27 cellular contexts compared by ENCODE assay signal in genomic region chr2:44957656-44958327, GRCh38. TPM values are rescaled to one million over a fixed set of nuclear protein-coding genes. Genes with fewer than 3 reads are reported as not detected.
A peak's percentile ranks its signal among the peaks of the same experiment; 100 is the strongest.
DNase-seq lines count a peak whose midpoint lies in the region; ATAC-seq, FAIRE-seq and TF ChIP-seq lines count a peak whose summit lies in the region.
"Had no signal": no experiment of that assay in that cellular context is flagged by ENCODE, and none has a peak within 500 bp of the region (broad histone marks: within the 10 kb centered on the region; RNA-seq: fewer than 3 reads in every experiment).

No MANE protein-coding gene starts in this region.

- DNase-seq in A549 (ENCODE audit: low read depth in 1 of 2, low spot score in 1 of 2) (no peak), fibroblast of mammary gland (ENCODE audit: low read depth) (peak; percentile 67), osteoblast (ENCODE audit: insufficient read length, low spot score, missing footprints) (peak; percentile 74), NCI-H69 (lab: John Stamatoyannopoulos, UW) (no peak), NCI-H2107 treated with DMSO at 0.1 percent for 48 hours (lab: John Stamatoyannopoulos, UW; ENCODE audit: unreplicated experiment) (no peak), foreskin keratinocyte (no peak)
- DNase-seq: 8988T; CD4-positive, CD25-positive, alpha-beta regulatory T cell; DMS53; H7; KBM-7; MG63; NCI-H1694; NCI-H2029 treated with DMSO at 0.1 percent for 48 hours; NCI-H2227 treated with DMSO at 0.1 percent for 48 hours; NCI-H526 treated with DMSO at 0.1 percent for 48 hours; RPMI8226; SHP77 had no signal

- no peak for TF ChIP-seq POLR2A in A549 (IDR thresholded peaks at IDR 0.05; ENCODE audit: low read length)

- H3K79me2 ChIP-seq in osteoblast (ENCODE audit: insufficient read depth, low read length): no peaks in the 10 kb centered on the region

- WGBS in A549 (ENCODE audit: missing lambda C conversion rate): 90% methylated on average over 6 of the region's 6 CpGs

- H3K4me2 ChIP-seq in A549 (peak overlapping the region; percentile 51; the same call in 2 of the 3 replicates), osteoblast (ENCODE audit: insufficient read depth, low read length) (no peak overlapping the region)
- H3K4me2 ChIP-seq: BLaER1 had no signal

- H3K36me3 ChIP-seq in osteoblast (ENCODE audit: insufficient read depth, low read length): no peaks in the 10 kb centered on the region
- H3K36me3 ChIP-seq: BLaER1, MG63 had no signal

- POLR2A ChIA-PET in A549 (lab: Yijun Ruan, JAX): no interaction called here

- H2AFZ ChIP-seq in osteoblast (ENCODE audit: low read length): no peak overlapping the region

- H3K4me3 ChIP-seq in A549: no peak overlapping the region
- H3K4me3 ChIP-seq in fibroblast of mammary gland (ENCODE audit: control insufficient read depth, low read depth, low read length): no peak overlapping the region
- H3K4me3 ChIP-seq in osteoblast (ENCODE audit: insufficient read depth, low read length): no peak overlapping the region
- H3K4me3 ChIP-seq: BLaER1, MG63 had no signal

- TF ChIP-seq EP300 in A549 (IDR thresholded peaks at IDR 0.05): no peak

- ATAC-seq in A549 (no peak), HG02870 (IDR thresholded peaks at IDR 0.05; ENCODE audit: unreplicated experiment) (no peak), foreskin keratinocyte (no peak)

- H4K20me1 ChIP-seq in osteoblast (ENCODE audit: insufficient read depth, low read length): no peaks in the 10 kb centered on the region

- H3K27ac ChIP-seq in A549: peak overlapping the region; percentile 57 to 71; a peak in 4 of 6 replicates
- H3K27ac ChIP-seq in VCaP: peak overlapping the region; percentile 74
- no peak overlapping the region for H3K27ac ChIP-seq in osteoblast (ENCODE audit: low read depth, low read length)
- H3K27ac ChIP-seq in foreskin keratinocyte: no peak overlapping the region
- H3K27ac ChIP-seq: BLaER1 had no signal

- H3K4me1 ChIP-seq in A549: peaks cover 22% of the 10 kb centered on the region
- peaks cover 14% of the 10 kb centered on the region for H3K4me1 ChIP-seq in osteoblast (ENCODE audit: insufficient read depth, low read length)
- peaks cover 16% of the 10 kb centered on the region for H3K4me1 ChIP-seq in foreskin keratinocyte

- no peaks in the 10 kb centered on the region for H3K9me3 ChIP-seq in A549
- H3K9me3 ChIP-seq in osteoblast (ENCODE audit: low read depth, low read length): no peaks in the 10 kb centered on the region
- H3K9me3 ChIP-seq: BLaER1, MG63 had no signal

- TF ChIP-seq CTCF in A549 (IDR thresholded peaks at IDR 0.05): no peak
- TF ChIP-seq CTCF in VCaP (conservative IDR thresholded peaks at IDR 0.05): no peak
- TF ChIP-seq CTCF in fibroblast of mammary gland (conservative IDR thresholded peaks at IDR 0.05; ENCODE audit: control insufficient read depth, insufficient read depth, low read depth, low read length): no peak
- TF ChIP-seq CTCF in osteoblast (IDR thresholded peaks at IDR 0.05; ENCODE audit: extremely low read depth, low read depth, low read length): no peak
- no peak for TF ChIP-seq CTCF in foreskin keratinocyte (conservative IDR thresholded peaks at IDR 0.05)

- CTCF ChIA-PET in A549 (lab: Yijun Ruan, JAX): interaction anchor here (0.7 to 8.9 kb wide), 19 partner anchors 13 to 1080 kb away, joined by 3 to 184 read pairs (median 3); no protein-coding TSS in a partner anchor

- TF ChIP-seq RAD21 in A549 (conservative IDR thresholded peaks at IDR 0.05 in 1 of 2, IDR thresholded peaks at IDR 0.05 in 1 of 2): no peak

- peaks cover 36% of the 10 kb centered on the region for H3K27me3 ChIP-seq in osteoblast (ENCODE audit: insufficient read depth, low read length)
- peaks cover 32% of the 10 kb centered on the region for H3K27me3 ChIP-seq in foreskin keratinocyte
- H3K27me3 ChIP-seq: MG63 had no signal

- FAIRE-seq in A549 (lab: Jason Lieb, UNC): no peak
- FAIRE-seq: D721Med, HTR-8/SVneo had no signal

TF ChIP-seq in A549, 52 proteins besides CTCF, POLR2A, EP300 and RAD21:
- TF ChIP-seq RNF2 (IDR thresholded peaks at IDR 0.05; ENCODE audit: borderline replicate concordance, low read depth) (no peak), HOXB13 (CRISPR knock-in tag; IDR thresholded peaks at IDR 0.05; ENCODE audit: low read depth) (no peak), RFX5 (IDR thresholded peaks at IDR 0.05) (no peak), TFCP2L1 (CRISPR knock-in tag; IDR thresholded peaks at IDR 0.05) (no peak), FOSL2 (IDR thresholded peaks at IDR 0.05) (no peak), FOSL2 (CRISPR knock-in tag; IDR thresholded peaks at IDR 0.05) (no peak), E2F6 (IDR thresholded peaks at IDR 0.05; ENCODE audit: borderline replicate concordance, low read depth) (no peak), HES2 (IDR thresholded peaks at IDR 0.05) (no peak), BHLHE40 (IDR thresholded peaks at IDR 0.05; ENCODE audit: low read depth, low read length) (no peak), CHD4 (IDR thresholded peaks at IDR 0.05; ENCODE audit: borderline replicate concordance) (no peak), PHF8 (IDR thresholded peaks at IDR 0.05; ENCODE audit: borderline replicate concordance, low read depth) (no peak), ZC3H11A (IDR thresholded peaks at IDR 0.05) (no peak), EHF (CRISPR knock-in tag; IDR thresholded peaks at IDR 0.05) (no peak), ATOH8 (CRISPR knock-in tag; IDR thresholded peaks at IDR 0.05; ENCODE audit: low read depth) (no peak), MAZ (IDR thresholded peaks at IDR 0.05; ENCODE audit: borderline replicate concordance, low read depth, low read length) (no peak)

RNA-seq across cellular contexts. Expression of gene SIX3, which starts 16.3 kb away (rescaled TPM):
- polyA plus RNA-seq in A549 (2011; rRNA removed) (0.12 and 0.22 TPM in 2 replicates), A549 (2017; fragmentation: RNase III; extraction: RNeasy Plus Mini Kit Qiagen cat#74134 plus additional on column Dnase treatment) (0.41 to 0.73 TPM (median 0.59 TPM) in 3 replicates), foreskin keratinocyte (not detected in 2 replicates)
- 0.54 and 0.75 TPM in 2 replicates for polyA plus RNA-seq in A549 (2012; cell fraction: cytosol; rRNA removed)
- polyA plus RNA-seq in A549 (2012; cell fraction: nucleus; rRNA removed): 0.72 TPM in 2 replicates
- 0.08 TPM in 1 of 2 replicates, not detected in the other for polyA minus RNA-seq in A549 (2011; rRNA and poly(A)+ RNA removed)
- total RNA-seq in osteoblast (not detected in 2 replicates), foreskin keratinocyte (not detected in 2 replicates)
- total RNA-seq: CD4-positive, CD25-positive, alpha-beta regulatory T cell; Daoy; G401; LHCN-M2; SK-MEL-5 had no signal
- polyA plus RNA-seq: CD4-positive, CD25-positive, alpha-beta regulatory T cell had no signal

RNA-seq across cellular contexts. Expression of gene SIX2, which starts 51.5 kb away (rescaled TPM):
- polyA plus RNA-seq in A549 (2011; rRNA removed): 0.10 and 0.13 TPM in 2 replicates
- 0.40 and 0.49 TPM in 2 replicates for polyA plus RNA-seq in A549 (2012; cell fraction: cytosol; rRNA removed)
- polyA plus RNA-seq in A549 (2012; cell fraction: nucleus; rRNA removed): 0.13 and 0.24 TPM in 2 replicates
- polyA plus RNA-seq in A549 (2017; fragmentation: RNase III; extraction: RNeasy Plus Mini Kit Qiagen cat#74134 plus additional on column Dnase treatment): 0.14 to 0.16 TPM (median 0.15 TPM) in 3 replicates
- polyA minus RNA-seq in A549 (2011; rRNA and poly(A)+ RNA removed): not detected in 2 replicates
- total RNA-seq in osteoblast: 14.8 and 15.9 TPM in 2 replicates
- total RNA-seq in foreskin keratinocyte: not detected in 2 replicates
- 0.06 TPM in 1 of 2 replicates, not detected in the other for polyA plus RNA-seq in foreskin keratinocyte
- total RNA-seq: CD4-positive, CD25-positive, alpha-beta regulatory T cell; G401; SK-MEL-5 had no signal
- polyA plus RNA-seq: CD4-positive, CD25-positive, alpha-beta regulatory T cell had no signal

Comparison
In these comparisons a context has a peak if more than half of its experiments do, and no peak if none do; other contexts are left out.
1. DNase-seq: peak in fibroblast of mammary gland (single experiment) and osteoblast (single experiment); none in A549 (0 of 2), NCI-H69 (single experiment), NCI-H2107 treated with DMSO at 0.1 percent for 48 hours (single experiment) and foreskin keratinocyte (0 of 2).
2. H3K27ac ChIP-seq: peak in A549 (2 of 2) and VCaP (single experiment); none in osteoblast (single experiment) and foreskin keratinocyte (single experiment).
3. RNA of gene SIX2, which starts 51.5 kb away (total RNA-seq): 14.8 to 15.9 TPM in osteoblast; not detected in foreskin keratinocyte; every median in the first group is over 10 times any median in the second.